In genomic region chr9:28999057-28999456, GRCh38 we compare ENCODE assay signal across 15 cellular contexts.
DNase-seq lines count a peak whose midpoint lies in the region; ATAC-seq and TF ChIP-seq lines count a peak whose summit lies in the region.
"Had no signal": no experiment of that assay in that cellular context is flagged by ENCODE, and none has a peak within 500 bp of the region (broad histone marks: within the 10 kb centered on the region; RNA-seq: fewer than 3 reads in every experiment).

No MANE protein-coding gene starts in this region.

- H3K4me2 ChIP-seq in smooth muscle cell = peak overlapping the region; percentile 57

- no peaks in the 10 kb centered on the region for H3F3A ChIP-seq in smooth muscle cell (ENCODE audit: low read depth)

- H3K36me3 ChIP-seq in smooth muscle cell (ENCODE audit: low read depth) = no peaks in the 10 kb centered on the region

- no peak overlapping the region for H3K9ac ChIP-seq in smooth muscle cell (ENCODE audit: low read depth)

- H3K27me3 ChIP-seq in smooth muscle cell (ENCODE audit: low read depth) = no peaks in the 10 kb centered on the region

- H4K20me1 ChIP-seq in smooth muscle cell (ENCODE audit: low read depth) = no peaks in the 10 kb centered on the region

- peaks cover 4% of the 10 kb centered on the region for H3K79me2 ChIP-seq in smooth muscle cell (ENCODE audit: low read depth)

- H2AFZ ChIP-seq in smooth muscle cell (ENCODE audit: low read depth) = no peak overlapping the region

- no peak for ATAC-seq in GM19467 (IDR thresholded peaks at IDR 0.05; ENCODE audit: unreplicated experiment)
- ATAC-seq: HCT116, HepG2 had no signal

- H3K27ac ChIP-seq in smooth muscle cell (ENCODE audit: low read depth) = peak overlapping the region; percentile 59
- H3K27ac ChIP-seq: 22Rv1 had no signal

- no peak for TF ChIP-seq CTCF in choroid plexus epithelial cell (conservative IDR thresholded peaks at IDR 0.05; ENCODE audit: low read depth, low read length)
- TF ChIP-seq CTCF in smooth muscle cell (IDR thresholded peaks at IDR 0.05; ENCODE audit: borderline replicate concordance, insufficient read depth, poor library complexity, severe bottlenecking) = no peak

- H3K4me1 ChIP-seq in smooth muscle cell (ENCODE audit: low read depth) = no peaks in the 10 kb centered on the region

- DNase-seq in DMS53 (lab: John Stamatoyannopoulos, UW) (peak; percentile 13), DMS53 treated with DMSO at 0.1 percent for 48 hours (lab: John Stamatoyannopoulos, UW; ENCODE audit: unreplicated experiment) (no peak), NCI-H774 (lab: John Stamatoyannopoulos, UW) (peak; percentile 0), choroid plexus epithelial cell (ENCODE audit: low read depth) (peak; percentile 6), smooth muscle cell (lab: John Stamatoyannopoulos, UW; ENCODE audit: unreplicated experiment) (no peak), NCI-H748 (lab: John Stamatoyannopoulos, UW; ENCODE audit: unreplicated experiment) (no peak), HCEC 1CT (no peak)
- DNase-seq: C1 segment of cervical spinal cord; CD4-positive, alpha-beta T cell; DND-41; GDM1 had no signal

- H3K4me3 ChIP-seq in choroid plexus epithelial cell (ENCODE audit: low read depth, low read length) (no peak overlapping the region), smooth muscle cell (no peak overlapping the region)

- H3K9me3 ChIP-seq in smooth muscle cell (replicated peaks; ENCODE audit: low read depth) = no peaks in the 10 kb centered on the region

Comparison
In these comparisons a context has a peak if more than half of its experiments do, and no peak if none do; other contexts are left out.
1. DNase-seq: peak in DMS53 (single experiment), NCI-H774 (single experiment) and choroid plexus epithelial cell (single experiment); none in DMS53 treated with DMSO at 0.1 percent for 48 hours (single experiment), smooth muscle cell (single experiment), NCI-H748 (single experiment) and HCEC 1CT (single experiment).